1 cellular context compared by ENCODE assay signal in the genomic region with DNA sequence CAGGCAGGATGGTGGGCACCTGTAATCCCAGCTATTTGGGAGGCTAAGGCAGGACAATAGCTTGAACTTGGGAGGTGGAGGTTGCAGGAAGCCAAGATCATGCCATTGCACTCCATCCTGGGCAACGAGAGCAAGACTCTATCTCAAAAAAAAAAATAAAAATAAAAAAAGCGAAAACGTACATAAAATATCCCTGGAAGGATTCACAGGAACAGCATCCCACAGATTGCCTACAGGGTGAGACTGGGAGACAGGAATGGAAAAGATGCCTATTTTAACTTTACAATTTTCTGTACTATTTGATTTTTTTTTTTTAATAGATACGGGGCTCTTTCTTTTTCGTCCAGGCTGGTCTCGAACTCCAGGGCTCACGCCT.
TF ChIP-seq lines count a peak whose summit lies in the region.

No MANE protein-coding gene starts in this region.

TF ChIP-seq in K562, 482 proteins besides CTCF, POLR2A, EP300 and RAD21 (continued from another document):
- TF ChIP-seq, protein P1, sequence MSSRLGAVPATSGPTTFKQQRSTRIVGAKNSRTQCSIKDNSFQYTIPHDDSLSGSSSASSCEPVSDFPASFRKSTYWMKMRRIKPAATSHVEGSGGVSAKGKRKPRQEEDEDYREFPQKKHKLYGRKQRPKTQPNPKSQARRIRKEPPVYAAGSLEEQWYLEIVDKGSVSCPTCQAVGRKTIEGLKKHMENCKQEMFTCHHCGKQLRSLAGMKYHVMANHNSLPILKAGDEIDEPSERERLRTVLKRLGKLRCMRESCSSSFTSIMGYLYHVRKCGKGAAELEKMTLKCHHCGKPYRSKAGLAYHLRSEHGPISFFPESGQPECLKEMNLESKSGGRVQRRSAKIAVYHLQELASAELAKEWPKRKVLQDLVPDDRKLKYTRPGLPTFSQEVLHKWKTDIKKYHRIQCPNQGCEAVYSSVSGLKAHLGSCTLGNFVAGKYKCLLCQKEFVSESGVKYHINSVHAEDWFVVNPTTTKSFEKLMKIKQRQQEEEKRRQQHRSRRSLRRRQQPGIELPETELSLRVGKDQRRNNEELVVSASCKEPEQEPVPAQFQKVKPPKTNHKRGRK (tag; IDR thresholded peaks at IDR 0.05): peak; percentile 37; the same call in 1 of the 2 replicates
